In the genomic region with DNA sequence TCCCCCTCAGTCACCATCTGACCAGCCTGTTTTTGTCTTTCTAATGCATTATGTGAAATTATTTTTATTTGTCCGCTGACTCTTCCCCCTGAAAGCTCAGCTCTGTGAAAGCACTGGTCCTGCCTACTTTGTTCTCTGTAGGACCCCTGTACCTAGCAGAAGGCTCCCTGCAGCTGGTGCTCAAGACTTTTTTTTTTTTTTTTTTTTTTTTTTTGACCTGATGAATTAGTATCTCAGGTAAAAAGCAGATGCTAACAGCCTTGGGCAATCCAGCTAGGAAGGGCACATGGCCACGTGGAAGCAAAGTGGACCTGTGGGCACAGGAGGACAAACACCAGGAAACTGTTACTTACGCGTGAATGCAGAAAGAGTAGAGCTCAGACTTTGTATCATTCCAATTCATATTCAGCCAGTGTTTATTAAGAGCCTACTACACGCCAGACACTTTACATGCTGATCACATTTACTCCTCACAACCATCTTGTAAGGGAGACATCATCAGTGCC, we compare ENCODE assay signal across 8 cellular contexts. TPM values are rescaled to one million over a fixed set of nuclear protein-coding genes. Genes with fewer than 3 reads are reported as not detected.
A peak's percentile ranks its signal among the peaks of the same experiment; 100 is the strongest.
DNase-seq lines count a peak whose midpoint lies in the region; ATAC-seq, FAIRE-seq and TF ChIP-seq lines count a peak whose summit lies in the region.

No MANE protein-coding gene starts in this region.

- H3K9me3 ChIP-seq in right lobe of liver (no peaks in the 10 kb centered on the region), testis (no peaks in the 10 kb centered on the region)

- 63% methylated on average over 5 of the region's 5 CpGs for WGBS in right lobe of liver (ENCODE audit: insufficient coverage, low coverage, low lambda C conversion rate, missing lambda C conversion rate)
- WGBS in testis, 2 donors: 65 to 76% methylated on average over 5 of the region's 5 CpGs

- no peaks in the 10 kb centered on the region for H3K27me3 Mint-ChIP-seq in activated naive CD4-positive, alpha-beta T cell treated with anti-CD3 and anti-CD28 coated beads for 36 hours (ENCODE audit: low read depth)
- H3K27me3 Mint-ChIP-seq in activated T-helper 2 cell treated with anti-CD3 and anti-CD28 coated beads, Interferon-gamma antibody, Interleukin-2, Interleukin-4, amounts not matched to agents 10 μg/mL and 5 μg/mL and 100 μg/mL, durations not matched to agents 14 hours and 24 hours and 36 hours (ENCODE audit: low read depth): no peaks in the 10 kb centered on the region

- peak overlapping the region; percentile 52 for H3K27ac Mint-ChIP-seq in activated naive CD4-positive, alpha-beta T cell treated with anti-CD3 and anti-CD28 coated beads for 36 hours
- no peak overlapping the region for H3K27ac Mint-ChIP-seq in activated T-helper 2 cell treated with anti-CD3 and anti-CD28 coated beads, Interferon-gamma antibody, Interleukin-2, Interleukin-4, amounts not matched to agents 10 μg/mL and 5 μg/mL and 100 μg/mL, durations not matched to agents 14 hours and 24 hours and 36 hours

- H3K27ac ChIP-seq in right lobe of liver (peak overlapping the region; percentile 16 to 66 (median 62)), testis (peak overlapping the region in 1 of 2 donors; percentile 65)

- TF ChIP-seq CTCF in right lobe of liver (IDR thresholded peaks at IDR 0.05) (no peak), testis (IDR thresholded peaks at IDR 0.05) (no peak), D721Med (IDR thresholded peaks at IDR 0.05; ENCODE audit: insufficient read depth, missing control alignments) (no peak)

- H3K36me3 ChIP-seq in right lobe of liver (peaks cover 0 to 40% (median 15%) of the 10 kb centered on the region in 4 donors), testis (ENCODE audit: low read depth, missing control alignments) (no peaks in the 10 kb centered on the region)

- H3K36me3 Mint-ChIP-seq in activated naive CD4-positive, alpha-beta T cell treated with anti-CD3 and anti-CD28 coated beads for 36 hours (ENCODE audit: low read depth): peaks cover 22% of the 10 kb centered on the region
- H3K36me3 Mint-ChIP-seq in activated T-helper 2 cell treated with anti-CD3 and anti-CD28 coated beads, Interferon-gamma antibody, Interleukin-2, Interleukin-4, amounts not matched to agents 10 μg/mL and 5 μg/mL and 100 μg/mL, durations not matched to agents 14 hours and 24 hours and 36 hours (ENCODE audit: low read depth): peaks cover 50% of the 10 kb centered on the region

- H3K4me1 Mint-ChIP-seq in activated naive CD4-positive, alpha-beta T cell treated with anti-CD3 and anti-CD28 coated beads for 36 hours (ENCODE audit: low read depth): peaks cover 40% of the 10 kb centered on the region
- H3K4me1 Mint-ChIP-seq in activated T-helper 2 cell treated with anti-CD3 and anti-CD28 coated beads, Interferon-gamma antibody, Interleukin-2, Interleukin-4, amounts not matched to agents 10 μg/mL and 5 μg/mL and 100 μg/mL, durations not matched to agents 14 hours and 24 hours and 36 hours (ENCODE audit: low read depth): peaks cover 51% of the 10 kb centered on the region

- peaks cover 0 to 17% (median 9%) of the 10 kb centered on the region in 4 donors for H3K4me1 ChIP-seq in right lobe of liver
- H3K4me1 ChIP-seq in testis: peaks cover 17% of the 10 kb centered on the region

- H3K27me3 ChIP-seq in right lobe of liver (no peaks in the 10 kb centered on the region), testis (no peaks in the 10 kb centered on the region)

- TF ChIP-seq POLR2A in right lobe of liver (IDR thresholded peaks at IDR 0.05) (no peak), testis (IDR thresholded peaks at IDR 0.05) (no peak)

- DNase-seq in activated naive CD4-positive, alpha-beta T cell treated with anti-CD3 and anti-CD28 coated beads for 36 hours: no peak
- no peak for DNase-seq in activated naive CD4-positive, alpha-beta T cell (lab: John Stamatoyannopoulos, UW)
- no peak for DNase-seq in activated T-helper 2 cell treated with anti-CD3 and anti-CD28 coated beads, Interferon-gamma antibody, Interleukin-2, Interleukin-4, amounts not matched to agents 10 μg/mL and 5 μg/mL and 100 μg/mL, durations not matched to agents 14 hours and 24 hours and 36 hours (ENCODE audit: low spot score)
- DNase-seq in right lobe of liver (peak in 1 of 3 donors; percentile 65), testis (no peak), D721Med (ENCODE audit: insufficient read length, low spot score) (no peak), sciatic nerve (ENCODE audit: low spot score) (no peak)

- ATAC-seq in right lobe of liver (peak; percentile 19 to 36 (median 33)), sciatic nerve (no peak), GM21447 (IDR thresholded peaks at IDR 0.05; ENCODE audit: unreplicated experiment) (no peak)

- intact Hi-C loops in activated naive CD4-positive, alpha-beta T cell treated with anti-CD3 and anti-CD28 coated beads for 36 hours (cut with micrococcal nuclease): loop anchor here (1.0 to 5.0 kb wide), 3 partner anchors 24 to 236 kb away; partner anchors contain the start of genes POLDIP2 and TMEM97
- intact Hi-C loops in activated T-helper 2 cell treated with anti-CD3 and anti-CD28 coated beads, Interferon-gamma antibody, Interleukin-2, Interleukin-4, amounts not matched to agents 10 μg/mL and 5 μg/mL and 100 μg/mL, durations not matched to agents 14 hours and 24 hours and 36 hours (cut with micrococcal nuclease): loop anchor here (2.0 kb wide), 2 partner anchors 18 to 46 kb away; partner anchors contain the start of genes PIGS and SPAG5
- intact Hi-C loops in right lobe of liver (cut with DNase I) (no loop called here), testis (cut with DNase I; ENCODE audit: low total_unique reads) (no loop called here), sciatic nerve (cut with DNase I) (no loop called here)

- CTCF ChIA-PET in activated naive CD4-positive, alpha-beta T cell treated with anti-CD3 and anti-CD28 coated beads for 36 hours (lab: Charles Lee): interaction anchor here (0.5 to 0.7 kb wide), 2 partner anchors 10 to 18 kb away, joined by 3 to 4 read pairs; no protein-coding TSS in a partner anchor

- H3K4me3 ChIP-seq in right lobe of liver (peak overlapping the region in 1 of 3 donors; percentile 93), testis (peak overlapping the region; percentile 86 to 92)

- no peaks in the 10 kb centered on the region for H3K9me3 Mint-ChIP-seq in activated naive CD4-positive, alpha-beta T cell treated with anti-CD3 and anti-CD28 coated beads for 36 hours
- no peaks in the 10 kb centered on the region for H3K9me3 Mint-ChIP-seq in activated T-helper 2 cell treated with anti-CD3 and anti-CD28 coated beads, Interferon-gamma antibody, Interleukin-2, Interleukin-4, amounts not matched to agents 10 μg/mL and 5 μg/mL and 100 μg/mL, durations not matched to agents 14 hours and 24 hours and 36 hours

- no peak for FAIRE-seq in D721Med (lab: Jason Lieb, UNC)

- H3K4me3 Mint-ChIP-seq in activated naive CD4-positive, alpha-beta T cell treated with anti-CD3 and anti-CD28 coated beads for 36 hours: peak overlapping the region; percentile 90
- peak overlapping the region; percentile 87 for H3K4me3 Mint-ChIP-seq in activated T-helper 2 cell treated with anti-CD3 and anti-CD28 coated beads, Interferon-gamma antibody, Interleukin-2, Interleukin-4, amounts not matched to agents 10 μg/mL and 5 μg/mL and 100 μg/mL, durations not matched to agents 14 hours and 24 hours and 36 hours (ENCODE audit: low read depth)

RNA-seq across cellular contexts. Expression of gene UNC119, which starts 0.6 kb away (rescaled TPM):
- 10 to 100 TPM; 48.6 to 50.3 TPM for total RNA-seq in activated naive CD4-positive, alpha-beta T cell treated with anti-CD3 and anti-CD28 coated beads for 36 hours
- total RNA-seq in activated T-helper 2 cell treated with anti-CD3 and anti-CD28 coated beads, Interferon-gamma antibody, Interleukin-2, Interleukin-4, amounts not matched to agents 10 μg/mL and 5 μg/mL and 100 μg/mL, durations not matched to agents 14 hours and 24 hours and 36 hours: 55.3 and 63.9 TPM in 2 replicates
- total RNA-seq in right lobe of liver: 10 to 100 TPM; 11.5 to 37.8 (median 13.1) TPM
- total RNA-seq in testis: 100 to 1,000 TPM; 175 to 180 TPM
- 94.9 TPM for polyA plus RNA-seq in testis (ENCODE audit: insufficient read depth, low read depth, low replicate concordance)
- 28.3 TPM for total RNA-seq in sciatic nerve

RNA-seq across cellular contexts. Expression of gene PIGS, which starts 18.3 kb away (rescaled TPM):
- 10 to 100 TPM; 34.8 to 36.0 TPM for total RNA-seq in activated naive CD4-positive, alpha-beta T cell treated with anti-CD3 and anti-CD28 coated beads for 36 hours
- total RNA-seq in activated T-helper 2 cell treated with anti-CD3 and anti-CD28 coated beads, Interferon-gamma antibody, Interleukin-2, Interleukin-4, amounts not matched to agents 10 μg/mL and 5 μg/mL and 100 μg/mL, durations not matched to agents 14 hours and 24 hours and 36 hours: 65.1 and 70.9 TPM in 2 replicates
- total RNA-seq in right lobe of liver (10 to 100 TPM in 4 of 6 experiments, 1 to 10 TPM in 2; 7.2 to 13.8 (median 11.0) TPM), testis (100 to 1,000 TPM in 1 of 2 donors, 10 to 100 TPM in 1; 92.4 to 124 TPM), sciatic nerve (40.4 TPM)
- polyA plus RNA-seq in testis (ENCODE audit: insufficient read depth, low read depth, low replicate concordance): 57.7 TPM

RNA-seq across cellular contexts. Expression of gene ALDOC, which starts 23.6 kb away (rescaled TPM):
- total RNA-seq in activated naive CD4-positive, alpha-beta T cell treated with anti-CD3 and anti-CD28 coated beads for 36 hours: 10 to 100 TPM; 65.6 to 66.2 TPM
- total RNA-seq in activated T-helper 2 cell treated with anti-CD3 and anti-CD28 coated beads, Interferon-gamma antibody, Interleukin-2, Interleukin-4, amounts not matched to agents 10 μg/mL and 5 μg/mL and 100 μg/mL, durations not matched to agents 14 hours and 24 hours and 36 hours: 95.0 and 95.7 TPM in 2 replicates
- total RNA-seq in right lobe of liver (10 to 100 TPM; 36.0 to 76.6 (median 48.9) TPM), testis (10 to 100 TPM; 30.7 to 65.8 TPM), sciatic nerve (99.7 TPM)
- 29.2 TPM for polyA plus RNA-seq in testis (ENCODE audit: insufficient read depth, low read depth, low replicate concordance)

RNA-seq across cellular contexts. Expression of gene SPAG5, which starts 45.8 kb away (rescaled TPM):
- 100 to 1,000 TPM; 210 to 216 TPM for total RNA-seq in activated naive CD4-positive, alpha-beta T cell treated with anti-CD3 and anti-CD28 coated beads for 36 hours
- 92.5 and 98.8 TPM in 2 replicates for total RNA-seq in activated T-helper 2 cell treated with anti-CD3 and anti-CD28 coated beads, Interferon-gamma antibody, Interleukin-2, Interleukin-4, amounts not matched to agents 10 μg/mL and 5 μg/mL and 100 μg/mL, durations not matched to agents 14 hours and 24 hours and 36 hours
- total RNA-seq in right lobe of liver (10 to 100 TPM in 4 of 6 experiments, 1 to 10 TPM in 2; 8.4 to 14.1 (median 11.3) TPM), testis (100 to 1,000 TPM in 1 of 2 donors, 10 to 100 TPM in 1; 79.4 to 116 TPM), sciatic nerve (20.9 TPM)
- 232 TPM for polyA plus RNA-seq in testis (ENCODE audit: insufficient read depth, low read depth, low replicate concordance)

RNA-seq across cellular contexts. Expression of gene FOXN1, which starts 46.9 kb away (rescaled TPM):
- not detected for total RNA-seq in activated naive CD4-positive, alpha-beta T cell treated with anti-CD3 and anti-CD28 coated beads for 36 hours
- total RNA-seq in activated T-helper 2 cell treated with anti-CD3 and anti-CD28 coated beads, Interferon-gamma antibody, Interleukin-2, Interleukin-4, amounts not matched to agents 10 μg/mL and 5 μg/mL and 100 μg/mL, durations not matched to agents 14 hours and 24 hours and 36 hours: not detected in 2 replicates
- total RNA-seq in right lobe of liver: not detected
- under 1 TPM; 0.24 to 0.50 TPM for total RNA-seq in testis
- polyA plus RNA-seq in testis (ENCODE audit: insufficient read depth, low read depth, low replicate concordance): 0.69 TPM
- total RNA-seq in sciatic nerve: not detected

Comparison
In these comparisons a context has a peak if more than half of its experiments do, and no peak if none do; other contexts are left out.
1. ATAC-seq: peak in right lobe of liver (4 of 4); none in sciatic nerve (single experiment) and GM21447 (single experiment).
2. intact Hi-C loops: an anchor here in activated naive CD4-positive, alpha-beta T cell treated with anti-CD3 and anti-CD28 coated beads for 36 hours (1.0 to 5.0 kb wide) and activated T-helper 2 cell treated with anti-CD3 and anti-CD28 coated beads, Interferon-gamma antibody, Interleukin-2, Interleukin-4, amounts not matched to agents 10 μg/mL and 5 μg/mL and 100 μg/mL, durations not matched to agents 14 hours and 24 hours and 36 hours (2.0 kb wide); none called in right lobe of liver, testis and sciatic nerve.